9 cellular contexts compared by ENCODE assay signal in genomic region chr7:132882714-132883428, GRCh38.
DNase-seq lines count a peak whose midpoint lies in the region; ATAC-seq and TF ChIP-seq lines count a peak whose summit lies in the region.
"Had no signal": no experiment of that assay in that cellular context is flagged by ENCODE, and none has a peak within 500 bp of the region (broad histone marks: within the 10 kb centered on the region; RNA-seq: fewer than 3 reads in every experiment).

No MANE protein-coding gene starts in this region.

- peak overlapping the region; percentile 57 for H3K4me3 Mint-ChIP-seq in activated naive CD8-positive, alpha-beta T cell treated with anti-CD3 and anti-CD28 coated beads for 36 hours

- no peak for TF ChIP-seq CTCF in dorsolateral prefrontal cortex (IDR thresholded peaks at IDR 0.05 in 54 of 56, conservative IDR thresholded peaks at IDR 0.05 in 2 of 56; ENCODE audit: low read depth in 1 of 56, partially characterized antibody in 56 of 56)

- DNase-seq in activated naive CD4-positive, alpha-beta T cell treated with Interleukin-2 at 50 U/mL for 16 hours: peak; percentile 14
- no peak for DNase-seq in activated naive CD4-positive, alpha-beta T cell (lab: John Stamatoyannopoulos, UW)
- peak; percentile 44 for DNase-seq in activated naive CD8-positive, alpha-beta T cell treated with anti-CD3 and anti-CD28 coated beads for 36 hours
- DNase-seq in NCI-H526 (lab: John Stamatoyannopoulos, UW): no peak
- DNase-seq in RPMI8226: no peak
- no peak for DNase-seq in dorsolateral prefrontal cortex
- DNase-seq: AML-193 had no signal

- peak; percentile 76 for ATAC-seq in HG03432 (IDR thresholded peaks at IDR 0.05; ENCODE audit: unreplicated experiment)
- no peak for ATAC-seq in HG03280 (IDR thresholded peaks at IDR 0.05; ENCODE audit: unreplicated experiment)

- peaks cover 31% of the 10 kb centered on the region for H3K4me1 Mint-ChIP-seq in activated naive CD8-positive, alpha-beta T cell treated with anti-CD3 and anti-CD28 coated beads for 36 hours

- peak overlapping the region; percentile 71 for H3K27ac Mint-ChIP-seq in activated naive CD8-positive, alpha-beta T cell treated with anti-CD3 and anti-CD28 coated beads for 36 hours

- H3K27me3 Mint-ChIP-seq in activated naive CD8-positive, alpha-beta T cell treated with anti-CD3 and anti-CD28 coated beads for 36 hours: no peaks in the 10 kb centered on the region

- H3K4me3 ChIP-seq in dorsolateral prefrontal cortex: no peak overlapping the region

- H3K27ac ChIP-seq in dorsolateral prefrontal cortex: no peak overlapping the region

- H3K36me3 Mint-ChIP-seq in activated naive CD8-positive, alpha-beta T cell treated with anti-CD3 and anti-CD28 coated beads for 36 hours: peaks cover 25% of the 10 kb centered on the region

- H3K9me3 Mint-ChIP-seq in activated naive CD8-positive, alpha-beta T cell treated with anti-CD3 and anti-CD28 coated beads for 36 hours: peaks cover 1% of the 10 kb centered on the region

- intact Hi-C loops in dorsolateral prefrontal cortex (cut with DNase I): no loop called here

- no peaks in the 10 kb centered on the region for H3K27me3 ChIP-seq in dorsolateral prefrontal cortex

Comparison
In these comparisons a context has a peak if more than half of its experiments do, and no peak if none do; other contexts are left out.
1. DNase-seq: peak in activated naive CD4-positive, alpha-beta T cell treated with Interleukin-2 at 50 U/mL for 16 hours (single experiment) and activated naive CD8-positive, alpha-beta T cell treated with anti-CD3 and anti-CD28 coated beads for 36 hours (single experiment); none in activated naive CD4-positive, alpha-beta T cell (0 of 4), NCI-H526 (0 of 2), RPMI8226 (single experiment) and dorsolateral prefrontal cortex (0 of 10).